1 cellular context compared by ENCODE assay signal in the genomic region with DNA sequence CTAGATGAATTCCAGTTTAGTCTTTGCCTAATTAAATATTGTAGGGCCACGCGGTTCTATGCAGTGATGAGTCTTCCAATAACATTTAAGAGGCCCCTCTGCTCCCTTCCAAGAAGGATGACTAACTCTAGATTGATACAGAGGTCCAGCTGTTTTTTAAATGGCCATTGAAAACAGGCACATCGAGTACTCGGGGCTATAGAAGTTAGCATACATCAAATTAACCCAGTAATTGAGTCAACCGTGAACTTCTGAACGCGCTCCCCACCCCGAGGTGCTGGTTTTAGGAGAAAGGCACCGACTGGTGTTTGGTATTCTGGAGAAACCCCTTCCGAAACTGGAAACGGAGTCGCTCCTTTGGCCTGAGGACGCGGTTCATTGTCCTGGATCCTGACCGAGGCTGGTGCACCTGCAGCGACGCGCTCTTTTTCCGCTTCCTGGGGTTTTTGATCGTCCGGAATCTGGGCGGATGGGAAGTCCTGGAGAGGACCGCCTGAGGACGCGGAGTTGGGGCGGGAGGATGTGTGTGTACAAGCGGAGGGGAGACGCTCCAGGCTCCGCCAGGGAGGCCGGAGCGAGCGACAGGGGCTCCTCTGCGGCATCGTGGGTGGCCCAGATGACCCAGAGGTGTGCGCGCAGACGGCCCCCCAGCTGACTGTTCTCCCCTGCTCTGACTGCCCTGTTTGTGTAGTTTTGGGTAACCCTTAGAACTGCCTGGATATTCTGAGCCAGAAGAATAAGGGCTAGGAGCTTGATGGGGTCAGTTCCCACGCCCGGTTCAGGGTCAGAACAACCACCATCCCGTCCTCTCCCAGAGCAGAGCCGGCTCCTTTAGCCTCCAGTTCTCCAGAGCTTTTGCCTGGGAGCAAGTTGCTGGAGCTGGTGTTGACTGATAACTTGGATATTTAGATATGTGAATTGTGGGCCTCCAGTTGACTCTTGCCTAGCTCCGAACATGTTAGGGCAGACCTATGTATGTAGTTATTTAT.
TF ChIP-seq lines count a peak whose summit lies in the region.

No MANE protein-coding gene starts in this region.

TF ChIP-seq in GM23338, 12 proteins besides CTCF, POLR2A, EP300 and RAD21 (continued from another document):
- TF ChIP-seq POLR2AphosphoS5 (IDR thresholded peaks at IDR 0.05; ENCODE audit: low read depth) (peak; percentile 72), STAT1 (IDR thresholded peaks at IDR 0.05; ENCODE audit: unreplicated experiment) (no peak), CREB1 (CRISPR knock-in tag; IDR thresholded peaks at IDR 0.05; ENCODE audit: low read depth) (peak; percentile 48; the same call in 1 of the 2 replicates)
- TF ChIP-seq, protein P1, sequence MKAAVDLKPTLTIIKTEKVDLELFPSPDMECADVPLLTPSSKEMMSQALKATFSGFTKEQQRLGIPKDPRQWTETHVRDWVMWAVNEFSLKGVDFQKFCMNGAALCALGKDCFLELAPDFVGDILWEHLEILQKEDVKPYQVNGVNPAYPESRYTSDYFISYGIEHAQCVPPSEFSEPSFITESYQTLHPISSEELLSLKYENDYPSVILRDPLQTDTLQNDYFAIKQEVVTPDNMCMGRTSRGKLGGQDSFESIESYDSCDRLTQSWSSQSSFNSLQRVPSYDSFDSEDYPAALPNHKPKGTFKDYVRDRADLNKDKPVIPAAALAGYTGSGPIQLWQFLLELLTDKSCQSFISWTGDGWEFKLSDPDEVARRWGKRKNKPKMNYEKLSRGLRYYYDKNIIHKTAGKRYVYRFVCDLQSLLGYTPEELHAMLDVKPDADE (IDR thresholded peaks at IDR 0.05) = peak; percentile 47; the same call in 1 of the 2 replicates
